Comparison of ENCODE assay signal across 16 cellular contexts in the genomic region with DNA sequence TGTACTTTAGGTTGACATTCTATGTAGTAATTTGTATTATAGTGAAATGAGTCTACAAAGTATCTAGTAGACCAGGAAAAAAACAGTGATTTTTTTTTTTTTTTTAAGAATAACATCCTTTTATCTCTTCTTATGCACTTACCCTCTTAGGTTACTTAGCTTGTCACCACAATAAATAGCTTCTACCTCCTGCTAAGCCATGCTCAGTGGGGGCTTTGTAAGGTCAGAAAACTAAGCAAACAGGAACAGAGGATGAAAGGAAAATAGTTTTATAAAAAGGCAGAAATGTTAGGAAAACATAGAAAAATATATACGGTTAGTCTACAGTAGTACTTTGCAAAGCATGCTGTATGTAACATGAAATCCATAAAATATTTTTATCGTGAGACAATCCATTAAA.
DNase-seq lines count a peak whose midpoint lies in the region; ATAC-seq and TF ChIP-seq lines count a peak whose summit lies in the region.
"Had no signal": no experiment of that assay in that cellular context is flagged by ENCODE, and none has a peak within 500 bp of the region (broad histone marks: within the 10 kb centered on the region; RNA-seq: fewer than 3 reads in every experiment).

No MANE protein-coding gene starts in this region.

- WGBS in endodermal cell (ENCODE audit: insufficient coverage in 1 of 2, insufficient read length in 1 of 2), 2 experiments: 44 to 46% methylated on average over 2 of the region's 2 CpGs
- WGBS in mesenchymal stem cell: 72% methylated on average over 2 of the region's 2 CpGs

- H4K8ac ChIP-seq in mesenchymal stem cell (ENCODE audit: low read length): no peak overlapping the region

- no peak overlapping the region for H2BK120ac ChIP-seq in mesenchymal stem cell (ENCODE audit: low read depth, low read length)

- TF ChIP-seq CTCF in endodermal cell (conservative IDR thresholded peaks at IDR 0.05) (no peak), neural cell (IDR thresholded peaks at IDR 0.05; ENCODE audit: poor library complexity, severe bottlenecking) (no peak)

- H3K36me3 Mint-ChIP-seq in endodermal cell (ENCODE audit: low read depth): no peaks in the 10 kb centered on the region
- H3K36me3 Mint-ChIP-seq: CD14-positive monocyte; CD4-positive, alpha-beta memory T cell had no signal

- H2BK5ac ChIP-seq in mesenchymal stem cell (ENCODE audit: low read depth, low read length, poor library complexity, severe bottlenecking): no peak overlapping the region

- H3K4me3 ChIP-seq in endodermal cell (ENCODE audit: low read length) (no peak overlapping the region), neural cell (ENCODE audit: low read length) (no peak overlapping the region), mesenchymal stem cell (ENCODE audit: insufficient read depth in 1 of 2, low read depth in 1 of 2, low read length in 2 of 2) (no peak overlapping the region)
- H3K4me3 ChIP-seq: BLaER1 had no signal

- TF ChIP-seq RAD21 in neural cell (conservative IDR thresholded peaks at IDR 0.05): no peak

- H3K9me3 ChIP-seq in endodermal cell (ENCODE audit: control insufficient read depth, low read length): no peaks in the 10 kb centered on the region
- H3K9me3 ChIP-seq in neural cell (ENCODE audit: low read length): no peaks in the 10 kb centered on the region
- H3K9me3 ChIP-seq in mesenchymal stem cell (ENCODE audit: control insufficient read depth, low read length): no peaks in the 10 kb centered on the region
- H3K9me3 ChIP-seq: BLaER1 had no signal

- H3K9me3 Mint-ChIP-seq in endodermal cell: no peaks in the 10 kb centered on the region
- H3K9me3 Mint-ChIP-seq: CD4-positive, alpha-beta memory T cell; H9 had no signal

- H2BK12ac ChIP-seq in mesenchymal stem cell (ENCODE audit: low read length in 2 of 2): no peak overlapping the region

- H3K14ac ChIP-seq in mesenchymal stem cell (ENCODE audit: low read length in 2 of 2): no peak overlapping the region

- H3K79me2 ChIP-seq in neural cell (replicated peaks; ENCODE audit: insufficient read depth, low read length): no peaks in the 10 kb centered on the region

- no peak overlapping the region for H3K27ac ChIP-seq in endodermal cell (ENCODE audit: low read depth, low read length)
- peak overlapping the region; percentile 13 for H3K27ac ChIP-seq in neural cell (ENCODE audit: low read length)
- H3K27ac ChIP-seq in mesenchymal stem cell (ENCODE audit: low read length, poor library complexity, severe bottlenecking): no peak overlapping the region
- H3K27ac ChIP-seq: BLaER1 had no signal

- H3K36me3 ChIP-seq in endodermal cell (ENCODE audit: control insufficient read depth, insufficient read depth, low read length): no peaks in the 10 kb centered on the region
- no peaks in the 10 kb centered on the region for H3K36me3 ChIP-seq in neural cell (ENCODE audit: insufficient read depth, low read length)
- no peaks in the 10 kb centered on the region for H3K36me3 ChIP-seq in mesenchymal stem cell (ENCODE audit: control insufficient read depth in 1 of 2, insufficient read depth in 2 of 2, low read depth in 1 of 2, low read length in 2 of 2)
- H3K36me3 ChIP-seq: BLaER1 had no signal

- no peak overlapping the region for H3K4me2 ChIP-seq in neural cell (ENCODE audit: low read length)
- no peak overlapping the region for H3K4me2 ChIP-seq in mesenchymal stem cell (ENCODE audit: low read length, poor library complexity, severe bottlenecking)
- H3K4me2 ChIP-seq: BLaER1 had no signal

- no peaks in the 10 kb centered on the region for H4K20me1 ChIP-seq in neural cell (ENCODE audit: insufficient read depth)
- H4K20me1 ChIP-seq: BLaER1 had no signal

- H3F3A ChIP-seq in neural cell (ENCODE audit: insufficient read depth, low read length, poor library complexity, severe bottlenecking): no peaks in the 10 kb centered on the region

- TF ChIP-seq EP300 in neural cell (conservative IDR thresholded peaks at IDR 0.05; ENCODE audit: poor library complexity, severe bottlenecking): no peak

- H3K9ac ChIP-seq in endodermal cell (ENCODE audit: extremely low read depth, low read length, poor library complexity, severe bottlenecking) (no peak overlapping the region), neural cell (ENCODE audit: low read length) (no peak overlapping the region), mesenchymal stem cell (ENCODE audit: low read length) (no peak overlapping the region)
- H3K9ac ChIP-seq: BLaER1 had no signal

- H3K23ac ChIP-seq in mesenchymal stem cell (ENCODE audit: low read length in 2 of 2): no peak overlapping the region

- no peak overlapping the region for H2BK15ac ChIP-seq in mesenchymal stem cell (ENCODE audit: low read depth, poor library complexity, severe bottlenecking)

- no peaks in the 10 kb centered on the region for H3K79me1 ChIP-seq in mesenchymal stem cell (replicated peaks; ENCODE audit: low read length, poor library complexity, severe bottlenecking)

- no peak for ATAC-seq in HG03108 (IDR thresholded peaks at IDR 0.05; ENCODE audit: unreplicated experiment)

- peaks cover 19% of the 10 kb centered on the region for H3K4me1 Mint-ChIP-seq in endodermal cell
- H3K4me1 Mint-ChIP-seq: CD14-positive monocyte; CD4-positive, alpha-beta memory T cell had no signal

- no peak overlapping the region for H4K91ac ChIP-seq in mesenchymal stem cell (ENCODE audit: low read length)

- no peak overlapping the region for H2AK5ac ChIP-seq in mesenchymal stem cell (ENCODE audit: low read length, severe bottlenecking)

- no peak overlapping the region for H3K18ac ChIP-seq in mesenchymal stem cell (ENCODE audit: low read depth in 1 of 2, low read length in 2 of 2)

- no peaks in the 10 kb centered on the region for H3K9me2 ChIP-seq in neural cell (ENCODE audit: insufficient read depth, low read length)

- H3K4me1 ChIP-seq in endodermal cell (ENCODE audit: control insufficient read depth, insufficient read depth, low read length) (peaks cover 11% of the 10 kb centered on the region), mesenchymal stem cell (ENCODE audit: control insufficient read depth, insufficient read depth, low read depth, low read length) (no peaks in the 10 kb centered on the region)
- H3K4me1 ChIP-seq: BLaER1 had no signal

- DNase-seq in NCI-H146 (lab: John Stamatoyannopoulos, UW): peak; percentile 41
- DNase-seq in NCI-H69 (lab: John Stamatoyannopoulos, UW): peak; percentile 1
- peak; percentile 57 for DNase-seq in endodermal cell
- DNase-seq in RKO (ENCODE audit: low spot score): no peak
- no peak for DNase-seq in activated CD4-positive, alpha-beta T cell treated with anti-CD3 and anti-CD28 coated beads, Interleukin-2, amount 50 U/mL, for 1 hour
- DNase-seq in mesenchymal stem cell: no peak
- DNase-seq: 8988T; CD4-positive, alpha-beta memory T cell; DMS153; DMS79; GDM1; H9 had no signal

- H3K27me3 ChIP-seq in endodermal cell (ENCODE audit: control insufficient read depth, insufficient read depth, low read length, poor library complexity, severe bottlenecking) (no peaks in the 10 kb centered on the region), neural cell (ENCODE audit: insufficient read depth, low read depth, low read length) (no peaks in the 10 kb centered on the region), mesenchymal stem cell (ENCODE audit: control insufficient read depth in 1 of 2, insufficient read depth in 1 of 2, low read length in 2 of 2) (no peaks in the 10 kb centered on the region)
- H3K27me3 ChIP-seq: BLaER1 had no signal

- H3K27me3 Mint-ChIP-seq in endodermal cell (ENCODE audit: insufficient read depth): peaks cover 10% of the 10 kb centered on the region
- H3K27me3 Mint-ChIP-seq: CD4-positive, alpha-beta memory T cell had no signal

- no peak overlapping the region for H3K4ac ChIP-seq in mesenchymal stem cell (ENCODE audit: low read depth in 1 of 2, low read length in 2 of 2)

- H3K27ac Mint-ChIP-seq in endodermal cell: no peak overlapping the region
- H3K27ac Mint-ChIP-seq: CD14-positive monocyte; CD4-positive, alpha-beta memory T cell; H9 had no signal

- H3K4me3 Mint-ChIP-seq in endodermal cell: no peak overlapping the region
- H3K4me3 Mint-ChIP-seq: CD14-positive monocyte; CD4-positive, alpha-beta memory T cell; H9 had no signal

- H2AFZ ChIP-seq in neural cell (ENCODE audit: low read depth, low read length) (no peak overlapping the region), mesenchymal stem cell (ENCODE audit: low read depth, low read length) (no peak overlapping the region)

TF ChIP-seq in neural cell, 6 proteins besides CTCF, POLR2A, EP300 and RAD21:
- TF ChIP-seq MXI1 (conservative IDR thresholded peaks at IDR 0.05; ENCODE audit: poor library complexity, severe bottlenecking) (no peak), POLR2AphosphoS5 (IDR thresholded peaks at IDR 0.05) (peak; percentile 45), EZH2 (IDR thresholded peaks at IDR 0.05; ENCODE audit: borderline replicate concordance, insufficient read depth, low read length, poor library complexity, severe bottlenecking) (no peak), SMC3 (conservative IDR thresholded peaks at IDR 0.05; ENCODE audit: poor library complexity) (no peak)

Comparison
In these comparisons a context has a peak if more than half of its experiments do, and no peak if none do; other contexts are left out.
1. DNase-seq: peak in NCI-H146 (single experiment), NCI-H69 (single experiment) and endodermal cell (single experiment); none in RKO (single experiment), activated CD4-positive, alpha-beta T cell treated with anti-CD3 and anti-CD28 coated beads, Interleukin-2, amount 50 U/mL, for 1 hour (single experiment) and mesenchymal stem cell (single experiment).